ENCODE assay signal across 8 cellular contexts in the genomic region with DNA sequence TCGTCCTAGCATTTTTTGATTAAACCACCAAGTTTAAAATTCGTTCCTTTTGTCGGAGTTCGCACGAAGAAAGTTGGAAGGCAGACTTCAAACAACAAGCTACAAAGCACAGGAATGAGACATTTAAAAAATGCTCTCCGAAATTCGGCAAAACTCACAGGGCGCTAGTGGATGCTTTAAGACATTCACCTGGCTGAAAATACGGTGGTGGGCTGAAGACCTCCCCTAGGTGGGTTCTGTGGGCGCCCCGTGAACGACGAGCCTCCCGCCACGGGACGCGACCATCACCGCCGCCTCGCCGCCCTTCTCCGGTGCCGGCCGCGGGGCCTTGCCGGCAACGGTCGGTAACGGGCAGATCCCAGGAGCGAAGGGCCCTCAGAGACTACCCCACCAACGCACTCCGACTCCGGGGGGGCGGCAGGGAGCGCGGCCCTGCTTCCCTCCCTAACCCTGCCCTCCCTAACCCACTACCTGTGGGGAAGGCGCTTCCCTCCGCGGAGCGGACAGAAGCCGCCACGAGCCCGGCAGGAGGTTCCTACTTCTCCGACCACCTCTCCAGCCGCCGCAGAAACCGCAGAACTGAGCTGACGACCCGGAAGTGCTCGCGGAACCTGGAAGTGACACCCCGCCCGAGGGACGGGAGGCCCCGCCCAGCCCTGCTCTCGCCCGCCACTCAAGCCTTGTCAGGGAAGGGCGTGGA. TPM values are rescaled to one million over a fixed set of nuclear protein-coding genes. Genes with fewer than 3 reads are reported as not detected.
A peak's percentile ranks its signal among the peaks of the same experiment; 100 is the strongest.
DNase-seq lines count a peak whose midpoint lies in the region; ATAC-seq and TF ChIP-seq lines count a peak whose summit lies in the region.

A gene with protein sequence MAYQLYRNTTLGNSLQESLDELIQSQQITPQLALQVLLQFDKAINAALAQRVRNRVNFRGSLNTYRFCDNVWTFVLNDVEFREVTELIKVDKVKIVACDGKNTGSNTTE (minus strand): TSS at position 581 of the 700 bp plus-strand sequence. CDS start 5,238 bp downstream, outside the sequence.

- ATAC-seq in GM18520 (IDR thresholded peaks at IDR 0.05; ENCODE audit: unreplicated experiment) (peak; percentile 89), HG03045 (IDR thresholded peaks at IDR 0.05; ENCODE audit: unreplicated experiment) (peak; percentile 99), aorta (ENCODE audit: low FRiP score) (peak; percentile 99)

- H3K9me3 ChIP-seq in hepatocyte (ENCODE audit: low read depth) (no peaks in the 10 kb centered on the region), aorta (ENCODE audit: control insufficient read depth, low read length) (no peaks in the 10 kb centered on the region)

- H3K4me2 ChIP-seq in hepatocyte: peak within 1 kb of the TSS; percentile 77

- WGBS in hepatocyte (ENCODE audit: low lambda C conversion rate, missing lambda C conversion rate): under 1% methylated on average over 45 of the region's 58 CpGs
- 0% methylated on average over 46 to 58 of the region's 58 CpGs for WGBS in aorta, 2 donors

- peak within 1 kb of the TSS; percentile 86 for H3K4me3 ChIP-seq in hepatocyte
- peak within 1 kb of the TSS; percentile 86 for H3K4me3 ChIP-seq in rectal smooth muscle tissue (ENCODE audit: low read length)
- H3K4me3 ChIP-seq in aorta (ENCODE audit: low read length in 2 of 2): peak within 1 kb of the TSS; percentile 75 to 95

- peak within 1 kb of the TSS; percentile 69 for H2AFZ ChIP-seq in hepatocyte

- H3K4me1 ChIP-seq in hepatocyte (ENCODE audit: insufficient read depth) (peaks cover 12% of the 10 kb centered on the region), rectal smooth muscle tissue (ENCODE audit: control insufficient read depth, insufficient read depth, low read length) (peaks cover 7% of the 10 kb centered on the region), aorta (ENCODE audit: control insufficient read depth in 1 of 2, insufficient read depth in 2 of 2, low read length in 2 of 2) (peaks cover 2 to 12% of the 10 kb centered on the region in 2 donors)

- peak within 1 kb of the TSS; percentile 89 for H3K9ac ChIP-seq in rectal smooth muscle tissue (ENCODE audit: low read length)

- intact Hi-C loops in aorta (cut with DNase I): loop anchor here in 1 of 2 donors (2.0 kb wide), 1 partner anchor 32 kb away; a partner anchor contains a TSS

- DNase-seq in NCI-H2081 treated with DMSO at 0.1 percent for 48 hours (lab: John Stamatoyannopoulos, UW) (peak; percentile 41), T1000 (lab: John Stamatoyannopoulos, UW) (peak; percentile 83), astrocyte of the hippocampus (ENCODE audit: low read depth, low spot score) (peak; percentile 98), hepatocyte (ENCODE audit: low spot score) (peak; percentile 97), aorta (peak; percentile 97 to 98)

- no peak for TF ChIP-seq CTCF in hepatocyte (IDR thresholded peaks at IDR 0.05; ENCODE audit: poor library complexity)

- no peaks in the 10 kb centered on the region for H3K27me3 ChIP-seq in hepatocyte
- H3K27me3 ChIP-seq in rectal smooth muscle tissue (ENCODE audit: control insufficient read depth, insufficient read depth, low read length): no peaks in the 10 kb centered on the region
- H3K27me3 ChIP-seq in aorta (ENCODE audit: control insufficient read depth in 1 of 2, insufficient read depth in 2 of 2, low read length in 1 of 2): no peaks in the 10 kb centered on the region

- peaks cover 17% of the 10 kb centered on the region for H4K20me1 ChIP-seq in hepatocyte (ENCODE audit: insufficient read depth, poor library complexity, severe bottlenecking)

- H3K9me2 ChIP-seq in hepatocyte (replicated peaks; ENCODE audit: insufficient read depth): no peaks in the 10 kb centered on the region

- H3K27ac ChIP-seq in hepatocyte: peak within 1 kb of the TSS; percentile 86
- H3K27ac ChIP-seq in rectal smooth muscle tissue (ENCODE audit: low read depth, low read length): peak within 1 kb of the TSS; percentile 81
- H3K27ac ChIP-seq in aorta (ENCODE audit: low read depth in 1 of 2, low read length in 2 of 2): peak within 1 kb of the TSS in 1 of 2 donors; percentile 84

- H3K79me2 ChIP-seq in hepatocyte: peaks cover 51% of the 10 kb centered on the region

- H3K36me3 ChIP-seq in hepatocyte (replicated peaks; ENCODE audit: insufficient read depth, low read depth): no peaks in the 10 kb centered on the region
- H3K36me3 ChIP-seq in rectal smooth muscle tissue (ENCODE audit: control insufficient read depth, insufficient read depth, low read length): no peaks in the 10 kb centered on the region
- H3K36me3 ChIP-seq in aorta (ENCODE audit: control insufficient read depth in 1 of 2, insufficient read depth in 2 of 2, low read length in 1 of 2): no peaks in the 10 kb centered on the region

RNA-seq across cellular contexts. Expression of the gene that starts here (rescaled TPM):
- total RNA-seq in hepatocyte (42.9 and 50.9 TPM in 2 replicates), aorta (10 to 100 TPM; 63.5 to 79.3 TPM)
- polyA plus RNA-seq in hepatocyte (252 and 253 TPM in 2 replicates), aorta (10 to 100 TPM; 59.1 to 71.3 TPM)

Comparison
In these comparisons a context has a peak if more than half of its experiments do, and no peak if none do; other contexts are left out.
1. DNase-seq: peak in every context shown above with its lines; median percentile 98 in astrocyte of the hippocampus; 98 in aorta; 97 in hepatocyte; 83 in T1000; 41 in NCI-H2081 treated with DMSO at 0.1 percent for 48 hours.